In genomic region chr2:112548980-112549379, GRCh38 we compare ENCODE assay signal across 23 cellular contexts. TPM values are rescaled to one million over a fixed set of nuclear protein-coding genes. Genes with fewer than 3 reads are reported as not detected.
DNase-seq lines count a peak whose midpoint lies in the region; ATAC-seq, FAIRE-seq and TF ChIP-seq lines count a peak whose summit lies in the region.
"Had no signal": no experiment of that assay in that cellular context is flagged by ENCODE, and none has a peak within 500 bp of the region (broad histone marks: within the 10 kb centered on the region; RNA-seq: fewer than 3 reads in every experiment).

No MANE protein-coding gene starts in this region.

- H3K79me2 ChIP-seq in HepG2 (ENCODE audit: insufficient read depth, low read length), result peaks cover 33% of the 10 kb centered on the region

- no peak overlapping the region for H2AFZ ChIP-seq in HepG2 (ENCODE audit: low read length)

- H3K27ac ChIP-seq in HepG2 (ENCODE audit: extremely low read length, insufficient read depth, low read length) (no peak overlapping the region), right lobe of liver (no peak overlapping the region)
- H3K27ac ChIP-seq: 22Rv1; A549; BLaER1 treated with 17β-estradiol and CSF1 and Interleukin-3, amounts not matched to agents 10 nM and 100 nM; C4-2B had no signal

- in situ Hi-C loops in HepG2 (cut with HindIII; ENCODE audit: extremely low pct_ligation_motif_present, low pct_unique_long_range_greater_than_20kb), result no loop called here

- ATAC-seq in activated CD4-positive, alpha-beta T cell treated with anti-CD3 and anti-CD28 coated beads for 36 hours, result no peak
- ATAC-seq in HepG2 (peak; percentile 35; the same call in 1 of the 3 replicates), right lobe of liver (peak in 3 of 4 donors; percentile 31 to 85 (median 43)), GM18870 (IDR thresholded peaks at IDR 0.05; ENCODE audit: unreplicated experiment) (no peak)
- ATAC-seq: A549; CD8-positive, alpha-beta T cell had no signal

- H3K27me3 ChIP-seq in HepG2 (ENCODE audit: control insufficient read depth in 1 of 2, insufficient read depth in 2 of 2, low read length in 2 of 2) (no peaks in the 10 kb centered on the region), right lobe of liver (no peaks in the 10 kb centered on the region)
- H3K27me3 ChIP-seq: BLaER1 treated with 17β-estradiol and CSF1 and Interleukin-3, amounts not matched to agents 10 nM and 100 nM had no signal

- 96% methylated on average over 2 of the region's 2 CpGs for WGBS in HepG2 (ENCODE audit: low lambda C conversion rate)
- 30% methylated on average over 2 of the region's 2 CpGs for WGBS in right lobe of liver (ENCODE audit: insufficient coverage, low coverage, low lambda C conversion rate, missing lambda C conversion rate)

- FAIRE-seq in HepG2 (lab: Jason Lieb, UNC) (no peak), GM12891 (lab: Jason Lieb, UNC) (no peak)
- FAIRE-seq: A549, D721Med, G401.6, GM12892, GM18507, GM19239 had no signal

- TF ChIP-seq EP300 in HepG2 (IDR thresholded peaks at IDR 0.05; ENCODE audit: low read depth in 2 of 2, low read length in 2 of 2), result no peak
- TF ChIP-seq EP300 in HepG2 (CRISPR knock-in tag; IDR thresholded peaks at IDR 0.05; ENCODE audit: borderline replicate concordance), result no peak

- DNase-seq in activated CD4-positive, alpha-beta T cell treated with anti-CD3 and anti-CD28 coated beads for 36 hours, result no peak
- DNase-seq in activated CD4-positive, alpha-beta T cell treated with anti-CD3 and anti-CD28 coated beads, Interleukin-2, amount 10 ng/mL, durations not matched to agents 24 days and 14 days, result no peak
- DNase-seq in HepG2 (ENCODE audit: low spot score), result no peak
- DNase-seq in right lobe of liver, result no peak
- DNase-seq in GM12891 (ENCODE audit: insufficient read length, low spot score), result no peak
- DNase-seq: AML-193; Caco-2; Calu3; CD4-positive, alpha-beta T cell; CD8-positive, alpha-beta T cell; DMS79 treated with DMSO at 0.1 percent for 48 hours; GF-D8 had no signal

- H3K4me3 ChIP-seq in HepG2 (replicated peaks in 1 of 3; ENCODE audit: insufficient read depth in 1 of 3, low read depth in 2 of 3, low read length in 3 of 3), result no peak overlapping the region
- H3K4me3 ChIP-seq in right lobe of liver, result no peak overlapping the region
- H3K4me3 ChIP-seq: A549; BLaER1 treated with 17β-estradiol and CSF1 and Interleukin-3, amounts not matched to agents 10 nM and 100 nM had no signal

- H3K4me3 Mint-ChIP-seq in activated CD4-positive, alpha-beta T cell treated with anti-CD3 and anti-CD28 coated beads for 36 hours, result no peak overlapping the region
- H3K4me3 Mint-ChIP-seq in activated CD4-positive, alpha-beta T cell treated with anti-CD3 and anti-CD28 coated beads, Interleukin-2, amount 10 ng/mL, durations not matched to agents 24 days and 14 days, result no peak overlapping the region
- H3K4me3 Mint-ChIP-seq: B cell; CD4-positive, alpha-beta T cell; CD8-positive, alpha-beta T cell had no signal

- H3K9ac ChIP-seq in HepG2 (ENCODE audit: insufficient read depth, low read depth, low read length), result no peak overlapping the region
- H3K9ac ChIP-seq: BLaER1 treated with 17β-estradiol and CSF1 and Interleukin-3, amounts not matched to agents 10 nM and 100 nM had no signal

- no peaks in the 10 kb centered on the region for H4K20me1 ChIP-seq in HepG2 (ENCODE audit: insufficient read depth, low read length)

- no peaks in the 10 kb centered on the region for H3K27me3 Mint-ChIP-seq in activated CD4-positive, alpha-beta T cell treated with anti-CD3 and anti-CD28 coated beads for 36 hours
- no peaks in the 10 kb centered on the region for H3K27me3 Mint-ChIP-seq in activated CD4-positive, alpha-beta T cell treated with anti-CD3 and anti-CD28 coated beads, Interleukin-2, amount 10 ng/mL, durations not matched to agents 24 days and 14 days
- H3K27me3 Mint-ChIP-seq: B cell; CD4-positive, alpha-beta T cell had no signal

- H3K4me1 ChIP-seq in HepG2 (ENCODE audit: insufficient read depth, low read length) (peaks cover 20% of the 10 kb centered on the region), right lobe of liver (peaks cover 0 to 13% (median 4%) of the 10 kb centered on the region in 4 donors)

- POLR2A ChIA-PET in activated CD4-positive, alpha-beta T cell treated with anti-CD3 and anti-CD28 coated beads for 36 hours (lab: Charles Lee), result no interaction called here
- POLR2A ChIA-PET in HepG2 (lab: Yijun Ruan, JAX), result no interaction called here

- TF ChIP-seq CTCF in HepG2 (CRISPR knock-in tag; IDR thresholded peaks at IDR 0.05) (no peak), right lobe of liver (IDR thresholded peaks at IDR 0.05) (no peak)

- no peak overlapping the region for H3K4me2 ChIP-seq in HepG2 (ENCODE audit: low read depth, low read length)
- H3K4me2 ChIP-seq: A549; BLaER1 treated with 17β-estradiol and CSF1 and Interleukin-3, amounts not matched to agents 10 nM and 100 nM had no signal

- H3K4me1 Mint-ChIP-seq in activated CD4-positive, alpha-beta T cell treated with anti-CD3 and anti-CD28 coated beads for 36 hours, result peaks cover 13% of the 10 kb centered on the region
- H3K4me1 Mint-ChIP-seq in activated CD4-positive, alpha-beta T cell treated with anti-CD3 and anti-CD28 coated beads, Interleukin-2, amount 10 ng/mL, durations not matched to agents 24 days and 14 days, result peaks cover 13% of the 10 kb centered on the region

- H3K9me3 Mint-ChIP-seq in activated CD4-positive, alpha-beta T cell treated with anti-CD3 and anti-CD28 coated beads for 36 hours (ENCODE audit: low read depth), result no peaks in the 10 kb centered on the region
- H3K9me3 Mint-ChIP-seq in activated CD4-positive, alpha-beta T cell treated with anti-CD3 and anti-CD28 coated beads, Interleukin-2, amount 10 ng/mL, durations not matched to agents 24 days and 14 days, result no peaks in the 10 kb centered on the region
- H3K9me3 Mint-ChIP-seq: CD4-positive, alpha-beta T cell; CD8-positive, alpha-beta T cell had no signal

- peak overlapping the region; percentile 2 for H3K27ac Mint-ChIP-seq in activated CD4-positive, alpha-beta T cell treated with anti-CD3 and anti-CD28 coated beads for 36 hours
- H3K27ac Mint-ChIP-seq in activated CD4-positive, alpha-beta T cell treated with anti-CD3 and anti-CD28 coated beads, Interleukin-2, amount 10 ng/mL, durations not matched to agents 24 days and 14 days, result no peak overlapping the region
- H3K27ac Mint-ChIP-seq: B cell; CD4-positive, alpha-beta T cell; CD8-positive, alpha-beta T cell had no signal

- intact Hi-C loops in activated CD4-positive, alpha-beta T cell treated with anti-CD3 and anti-CD28 coated beads for 36 hours (cut with DNase I, micrococcal nuclease), result loop anchor here in 1 of 2 experiments (10.0 kb wide), 1 partner anchor 626 kb away; the partner anchor contains the start of gene PSD4
- intact Hi-C loops in activated CD4-positive, alpha-beta T cell treated with anti-CD3 and anti-CD28 coated beads, Interleukin-2, amount 10 ng/mL, durations not matched to agents 24 days and 14 days (cut with micrococcal nuclease), result loop anchor here (10.0 kb wide), 1 partner anchor 294 kb away; the partner anchor contains the start of gene ZC3H8
- intact Hi-C loops in HepG2 (cut with micrococcal nuclease; ENCODE audit: unreplicated experiment), result no loop called here
- intact Hi-C loops in right lobe of liver (cut with DNase I), result no loop called here

- H3K9me3 ChIP-seq in HepG2 (ENCODE audit: low read length) (no peaks in the 10 kb centered on the region), right lobe of liver (no peaks in the 10 kb centered on the region)
- H3K9me3 ChIP-seq: A549; BLaER1 treated with 17β-estradiol and CSF1 and Interleukin-3, amounts not matched to agents 10 nM and 100 nM; Caco-2 had no signal

- peaks cover 61% of the 10 kb centered on the region for H3K36me3 Mint-ChIP-seq in activated CD4-positive, alpha-beta T cell treated with anti-CD3 and anti-CD28 coated beads for 36 hours (ENCODE audit: low read depth)
- H3K36me3 Mint-ChIP-seq in activated CD4-positive, alpha-beta T cell treated with anti-CD3 and anti-CD28 coated beads, Interleukin-2, amount 10 ng/mL, durations not matched to agents 24 days and 14 days (ENCODE audit: low read depth), result peaks cover 63% of the 10 kb centered on the region

- TF ChIP-seq RAD21 in HepG2 (CRISPR knock-in tag; IDR thresholded peaks at IDR 0.05), result no peak

- CTCF ChIA-PET in activated CD4-positive, alpha-beta T cell treated with anti-CD3 and anti-CD28 coated beads for 36 hours (lab: Charles Lee), result no interaction called here
- CTCF ChIA-PET in HepG2 (lab: Yijun Ruan, JAX; ENCODE audit: low intra/inter-chr PET ratio, low total read pairs), result no interaction called here

- H3K36me3 ChIP-seq in HepG2 (replicated peaks in 1 of 2; ENCODE audit: control insufficient read depth in 1 of 2, insufficient read depth in 2 of 2, low read length in 2 of 2) (peaks cover 22 to 81% of the 10 kb centered on the region in 2 experiments), right lobe of liver (peaks cover 0 to 53% (median 10%) of the 10 kb centered on the region in 4 donors)

- no peak for TF ChIP-seq POLR2A in HepG2 (IDR thresholded peaks at IDR 0.05; ENCODE audit: insufficient read depth in 1 of 2, low read depth in 2 of 2, low read length in 2 of 2)
- no peak for TF ChIP-seq POLR2A in right lobe of liver (IDR thresholded peaks at IDR 0.05)
- TF ChIP-seq POLR2A in GM12891 (IDR thresholded peaks at IDR 0.05; ENCODE audit: low read depth, low read length), result no peak

- BruUV-seq in HepG2 (replicated peaks; lab: Mats Ljungman, UMichigan), result no TSS peak

RNA-seq across cellular contexts. Expression of gene POLR1B, which starts 6.7 kb away (rescaled TPM):
- total RNA-seq in activated CD4-positive, alpha-beta T cell treated with anti-CD3 and anti-CD28 coated beads for 36 hours, result 10 to 100 TPM; 47.0 to 63.3 TPM
- total RNA-seq in activated CD4-positive, alpha-beta T cell treated with anti-CD3 and anti-CD28 coated beads, Interleukin-2, amount 10 ng/mL, durations not matched to agents 24 days and 14 days, result 71.9 and 84.5 TPM in 2 replicates
- total RNA-seq in HepG2 (2016; rRNA removed; fragmentation: Illumina TruSeq; extraction: Trizol), result 46.0 and 70.8 TPM in 2 replicates
- 9.3 and 11.0 TPM in 2 replicates for total RNA-seq in HepG2 (2016; cell fraction: cytosol; rRNA removed; fragmentation: Illumina TruSeq; extraction: Trizol; ENCODE audit: low read depth)
- total RNA-seq in HepG2 (2016; cell fraction: insoluble cytoplasmic fraction; rRNA removed; fragmentation: Illumina TruSeq; extraction: Trizol), result 47.1 and 70.7 TPM in 2 replicates
- total RNA-seq in HepG2 (2016; cell fraction: membrane; rRNA removed; fragmentation: Illumina TruSeq; extraction: Trizol), result 14.7 and 18.4 TPM in 2 replicates
- 35.3 and 39.0 TPM in 2 replicates for total RNA-seq in HepG2 (2016; cell fraction: nucleus; rRNA removed; fragmentation: Illumina TruSeq; extraction: Trizol)
- polyA plus RNA-seq in HepG2 (2011; rRNA removed), result 17.5 and 18.3 TPM in 2 replicates
- polyA plus RNA-seq in HepG2 (2011; cell fraction: cytosol; rRNA removed), result 12.4 and 17.4 TPM in 2 replicates
- 13.5 and 17.5 TPM in 2 replicates for polyA plus RNA-seq in HepG2 (2011; cell fraction: nucleus; rRNA removed)
- polyA plus RNA-seq in HepG2 (2012), result 25.1 and 28.2 TPM in 2 replicates
- polyA plus RNA-seq in HepG2 (2016; cell fraction: cytosol; fragmentation: Illumina TruSeq; extraction: Trizol; ENCODE audit: low read depth), result 1.7 and 1.8 TPM in 2 replicates
- polyA plus RNA-seq in HepG2 (2016; cell fraction: insoluble cytoplasmic fraction; fragmentation: Illumina TruSeq; extraction: Trizol; ENCODE audit: low read depth), result 48.7 and 51.1 TPM in 2 replicates
- polyA plus RNA-seq in HepG2 (2016; cell fraction: membrane; fragmentation: Illumina TruSeq; extraction: Trizol; ENCODE audit: low read depth), result 4.7 and 5.1 TPM in 2 replicates
- polyA plus RNA-seq in HepG2 (2016; cell fraction: nucleus; fragmentation: Illumina TruSeq; extraction: Trizol; ENCODE audit: insufficient read depth, low read depth), result 35.3 and 39.0 TPM in 2 replicates
- polyA minus RNA-seq in HepG2 (2011; rRNA and poly(A)+ RNA removed; ENCODE audit: low replicate concordance), result 113 and 135 TPM in 2 replicates
- polyA minus RNA-seq in HepG2 (2011; cell fraction: cytosol; rRNA and poly(A)+ RNA removed), result 42.2 and 61.3 TPM in 2 replicates
- polyA minus RNA-seq in HepG2 (2011; cell fraction: nucleus; rRNA and poly(A)+ RNA removed), result 46.6 and 64.0 TPM in 2 replicates
- total RNA-seq in right lobe of liver, result 10 to 100 TPM; 12.2 to 20.5 (median 16.1) TPM
- 13.1 TPM for polyA plus RNA-seq in GM12891 (2012; ENCODE audit: low read depth, missing spikeins)

RNA-seq across cellular contexts. Expression of gene CHCHD5, which starts 35.4 kb away (rescaled TPM):
- 10 to 100 TPM; 34.4 to 37.0 TPM for total RNA-seq in activated CD4-positive, alpha-beta T cell treated with anti-CD3 and anti-CD28 coated beads for 36 hours
- total RNA-seq in activated CD4-positive, alpha-beta T cell treated with anti-CD3 and anti-CD28 coated beads, Interleukin-2, amount 10 ng/mL, durations not matched to agents 24 days and 14 days, result 36.4 and 37.6 TPM in 2 replicates
- total RNA-seq in HepG2 (2016; rRNA removed; fragmentation: Illumina TruSeq; extraction: Trizol) (22.8 and 23.9 TPM in 2 replicates), right lobe of liver (10 to 100 TPM; 15.1 to 29.5 (median 18.7) TPM)
- total RNA-seq in HepG2 (2016; cell fraction: cytosol; rRNA removed; fragmentation: Illumina TruSeq; extraction: Trizol; ENCODE audit: low read depth), result 27.4 and 35.9 TPM in 2 replicates
- 21.3 and 24.7 TPM in 2 replicates for total RNA-seq in HepG2 (2016; cell fraction: insoluble cytoplasmic fraction; rRNA removed; fragmentation: Illumina TruSeq; extraction: Trizol)
- 27.3 and 31.8 TPM in 2 replicates for total RNA-seq in HepG2 (2016; cell fraction: membrane; rRNA removed; fragmentation: Illumina TruSeq; extraction: Trizol)
- 13.0 and 14.1 TPM in 2 replicates for total RNA-seq in HepG2 (2016; cell fraction: nucleus; rRNA removed; fragmentation: Illumina TruSeq; extraction: Trizol)
- polyA plus RNA-seq in HepG2 (2011; rRNA removed), result 19.0 and 22.7 TPM in 2 replicates
- 20.8 and 43.9 TPM in 2 replicates for polyA plus RNA-seq in HepG2 (2011; cell fraction: cytosol; rRNA removed)
- 36.4 and 41.5 TPM in 2 replicates for polyA plus RNA-seq in HepG2 (2011; cell fraction: nucleus; rRNA removed)
- 27.5 and 32.7 TPM in 2 replicates for polyA plus RNA-seq in HepG2 (2012)
- polyA plus RNA-seq in HepG2 (2016; cell fraction: cytosol; fragmentation: Illumina TruSeq; extraction: Trizol; ENCODE audit: low read depth), result 44.4 and 53.5 TPM in 2 replicates
- polyA plus RNA-seq in HepG2 (2016; cell fraction: insoluble cytoplasmic fraction; fragmentation: Illumina TruSeq; extraction: Trizol; ENCODE audit: low read depth), result 36.8 and 37.7 TPM in 2 replicates
- 42.6 and 49.8 TPM in 2 replicates for polyA plus RNA-seq in HepG2 (2016; cell fraction: membrane; fragmentation: Illumina TruSeq; extraction: Trizol; ENCODE audit: low read depth)
- polyA plus RNA-seq in HepG2 (2016; cell fraction: nucleus; fragmentation: Illumina TruSeq; extraction: Trizol; ENCODE audit: insufficient read depth, low read depth), result 30.3 TPM in 2 replicates
- polyA minus RNA-seq in HepG2 (2011; rRNA and poly(A)+ RNA removed; ENCODE audit: low replicate concordance), result 8.7 and 43.9 TPM in 2 replicates
- polyA minus RNA-seq in HepG2 (2011; cell fraction: cytosol; rRNA and poly(A)+ RNA removed), result 12.2 and 12.4 TPM in 2 replicates
- polyA minus RNA-seq in HepG2 (2011; cell fraction: nucleus; rRNA and poly(A)+ RNA removed), result 10.4 and 12.4 TPM in 2 replicates
- 51.2 TPM for polyA plus RNA-seq in GM12891 (2012; ENCODE audit: low read depth, missing spikeins)

Comparison
In these comparisons a context has a peak if more than half of its experiments do, and no peak if none do; other contexts are left out.
1. ATAC-seq: peak in HepG2 (single experiment) and right lobe of liver (3 of 4); none in activated CD4-positive, alpha-beta T cell treated with anti-CD3 and anti-CD28 coated beads for 36 hours (single experiment) and GM18870 (single experiment).